Comparison of ENCODE assay signal across 9 cellular contexts in genomic region chr4:40514409-40515025, GRCh38.
DNase-seq lines count a peak whose midpoint lies in the region; ATAC-seq and TF ChIP-seq lines count a peak whose summit lies in the region.
"Had no signal": no experiment of that assay in that cellular context is flagged by ENCODE, and none has a peak within 500 bp of the region (broad histone marks: within the 10 kb centered on the region; RNA-seq: fewer than 3 reads in every experiment).

No MANE protein-coding gene starts in this region.

- H3K9me3 ChIP-seq in adipocyte (ENCODE audit: control insufficient read depth, low read length) = no peaks in the 10 kb centered on the region
- no peaks in the 10 kb centered on the region for H3K9me3 ChIP-seq in lower lobe of right lung

- no peak overlapping the region for H3K4me3 Mint-ChIP-seq in CD14-positive monocyte
- no peak overlapping the region for H3K4me3 Mint-ChIP-seq in activated T-helper 2 cell treated with anti-CD3 and anti-CD28 coated beads, Interferon-gamma antibody, Interleukin-2, Interleukin-4, amounts not matched to agents 10 μg/mL and 5 μg/mL and 100 μg/mL, durations not matched to agents 14 hours and 24 hours and 36 hours (ENCODE audit: low read depth)

- no peaks in the 10 kb centered on the region for H3K27me3 Mint-ChIP-seq in CD14-positive monocyte (ENCODE audit: low read depth in 3 of 3)
- H3K27me3 Mint-ChIP-seq in activated T-helper 2 cell treated with anti-CD3 and anti-CD28 coated beads, Interferon-gamma antibody, Interleukin-2, Interleukin-4, amounts not matched to agents 10 μg/mL and 5 μg/mL and 100 μg/mL, durations not matched to agents 14 hours and 24 hours and 36 hours (ENCODE audit: low read depth) = no peaks in the 10 kb centered on the region

- peaks cover 14% of the 10 kb centered on the region for H3K4me1 ChIP-seq in adipocyte (ENCODE audit: control insufficient read depth, insufficient read depth, low read length)
- H3K4me1 ChIP-seq in lower lobe of right lung = peaks cover 22% of the 10 kb centered on the region

- H3K4me3 ChIP-seq in adipocyte (ENCODE audit: low read length) (peak overlapping the region; percentile 71), lower lobe of right lung (peak overlapping the region; percentile 48)

- DNase-seq in CD14-positive monocyte (ENCODE audit: low spot score) = no peak
- peak; percentile 16 for DNase-seq in NCI-H128 (lab: John Stamatoyannopoulos, UW; ENCODE audit: unreplicated experiment)
- DNase-seq in adipocyte (ENCODE audit: low read depth) = no peak
- DNase-seq in lower lobe of right lung = no peak
- no peak for DNase-seq in COR-L47 (lab: John Stamatoyannopoulos, UW)
- no peak for DNase-seq in activated CD8-positive, alpha-beta memory T cell treated with anti-CD3 and anti-CD28 coated beads for 24 hours
- DNase-seq in activated T-helper 2 cell treated with anti-CD3 and anti-CD28 coated beads, Interferon-gamma antibody, Interleukin-2, Interleukin-4, amounts not matched to agents 10 μg/mL and 5 μg/mL and 100 μg/mL, durations not matched to agents 14 hours and 24 hours and 36 hours (ENCODE audit: low spot score) = no peak
- DNase-seq: left ventricle myocardium superior had no signal

- H3K9ac ChIP-seq in adipocyte (ENCODE audit: low read length) = no peak overlapping the region

- H3K9me3 Mint-ChIP-seq in CD14-positive monocyte = no peaks in the 10 kb centered on the region
- H3K9me3 Mint-ChIP-seq in activated T-helper 2 cell treated with anti-CD3 and anti-CD28 coated beads, Interferon-gamma antibody, Interleukin-2, Interleukin-4, amounts not matched to agents 10 μg/mL and 5 μg/mL and 100 μg/mL, durations not matched to agents 14 hours and 24 hours and 36 hours = no peaks in the 10 kb centered on the region

- H3K27ac Mint-ChIP-seq in CD14-positive monocyte = peak overlapping the region in 5 of 7 donors; percentile 43 to 63 (median 63)
- no peak overlapping the region for H3K27ac Mint-ChIP-seq in activated T-helper 2 cell treated with anti-CD3 and anti-CD28 coated beads, Interferon-gamma antibody, Interleukin-2, Interleukin-4, amounts not matched to agents 10 μg/mL and 5 μg/mL and 100 μg/mL, durations not matched to agents 14 hours and 24 hours and 36 hours

- H3K27me3 ChIP-seq in adipocyte (replicated peaks; ENCODE audit: control insufficient read depth, insufficient read depth, low read length) = no peaks in the 10 kb centered on the region
- H3K27me3 ChIP-seq in lower lobe of right lung (ENCODE audit: low read depth) = no peaks in the 10 kb centered on the region

- intact Hi-C loops in CD14-positive monocyte (cut with micrococcal nuclease) = no loop called here
- intact Hi-C loops in lower lobe of right lung (cut with DNase I) = no loop called here
- intact Hi-C loops in activated T-helper 2 cell treated with anti-CD3 and anti-CD28 coated beads, Interferon-gamma antibody, Interleukin-2, Interleukin-4, amounts not matched to agents 10 μg/mL and 5 μg/mL and 100 μg/mL, durations not matched to agents 14 hours and 24 hours and 36 hours (cut with micrococcal nuclease) = loop anchor here (1.0 kb wide), 1 partner anchor 149 kb away; no protein-coding TSS in a partner anchor

- ATAC-seq in lower lobe of right lung = peak; percentile 77 to 87
- ATAC-seq in HG03095 (IDR thresholded peaks at IDR 0.05; ENCODE audit: unreplicated experiment) = no peak
- ATAC-seq: left ventricle myocardium superior had no signal

- H3K36me3 ChIP-seq in adipocyte (ENCODE audit: control insufficient read depth, insufficient read depth, low read length, severe bottlenecking) = no peaks in the 10 kb centered on the region
- no peaks in the 10 kb centered on the region for H3K36me3 ChIP-seq in lower lobe of right lung

- TF ChIP-seq CTCF in CD14-positive monocyte (IDR thresholded peaks at IDR 0.05) (no peak), lower lobe of right lung (IDR thresholded peaks at IDR 0.05) (no peak)

- H3K27ac ChIP-seq in lower lobe of right lung = peak overlapping the region; percentile 73

- H3K36me3 Mint-ChIP-seq in CD14-positive monocyte = peaks cover 37 to 55% of the 10 kb centered on the region in 2 donors
- H3K36me3 Mint-ChIP-seq in activated T-helper 2 cell treated with anti-CD3 and anti-CD28 coated beads, Interferon-gamma antibody, Interleukin-2, Interleukin-4, amounts not matched to agents 10 μg/mL and 5 μg/mL and 100 μg/mL, durations not matched to agents 14 hours and 24 hours and 36 hours (ENCODE audit: low read depth) = peaks cover 5% of the 10 kb centered on the region

- H3K4me1 Mint-ChIP-seq in CD14-positive monocyte = peaks cover 29% of the 10 kb centered on the region
- peaks cover 31% of the 10 kb centered on the region for H3K4me1 Mint-ChIP-seq in activated T-helper 2 cell treated with anti-CD3 and anti-CD28 coated beads, Interferon-gamma antibody, Interleukin-2, Interleukin-4, amounts not matched to agents 10 μg/mL and 5 μg/mL and 100 μg/mL, durations not matched to agents 14 hours and 24 hours and 36 hours (ENCODE audit: low read depth)
